In the genomic region with DNA sequence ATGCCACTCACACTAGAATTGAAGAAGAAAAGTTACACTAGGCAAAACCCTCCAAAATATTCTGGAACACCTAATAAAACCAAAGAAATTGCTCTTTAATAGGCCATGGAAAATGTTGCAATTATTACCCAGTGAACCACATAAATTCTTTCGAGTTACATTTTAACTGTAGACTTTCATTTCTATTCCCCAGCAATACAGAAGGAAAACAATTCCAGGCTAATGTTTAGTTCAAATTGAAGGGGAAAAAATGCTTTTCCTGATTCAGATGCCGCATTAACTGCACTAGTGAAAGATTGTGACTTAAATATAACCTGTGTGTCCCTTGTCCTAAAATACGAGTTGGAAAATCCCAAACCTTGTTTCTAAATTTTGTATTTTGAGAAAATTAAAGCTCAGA, we compare ENCODE assay signal across 15 cellular contexts.
DNase-seq lines count a peak whose midpoint lies in the region; FAIRE-seq and TF ChIP-seq lines count a peak whose summit lies in the region.
"Had no signal": no experiment of that assay in that cellular context is flagged by ENCODE, and none has a peak within 500 bp of the region (broad histone marks: within the 10 kb centered on the region; RNA-seq: fewer than 3 reads in every experiment).

No MANE protein-coding gene starts in this region.

- H3K4me1 Mint-ChIP-seq in nephron, result peaks cover 26% of the 10 kb centered on the region
- H3K4me1 Mint-ChIP-seq: CD14-positive monocyte; CD4-positive, alpha-beta memory T cell; GM23338 had no signal

- peak; percentile 90 for FAIRE-seq in RCC 7860 (lab: Jason Lieb, UNC)
- FAIRE-seq: A549 had no signal

- no peaks in the 10 kb centered on the region for H3K27me3 ChIP-seq in kidney epithelial cell (ENCODE audit: control insufficient read depth, insufficient read depth, low read length)
- H3K27me3 ChIP-seq: BLaER1 had no signal

- H3K4me3 Mint-ChIP-seq in nephron, result peak overlapping the region in 1 of 3 experiments; percentile 11
- H3K4me3 Mint-ChIP-seq: CD14-positive monocyte; CD4-positive, alpha-beta memory T cell; GM23338 had no signal

- H3K27ac Mint-ChIP-seq in nephron, result peak overlapping the region; percentile 79 to 90 (median 83)
- H3K27ac Mint-ChIP-seq: CD14-positive monocyte, GM23338 had no signal

- no peak for TF ChIP-seq CTCF in kidney epithelial cell (IDR thresholded peaks at IDR 0.05; ENCODE audit: insufficient read depth, low read length, poor library complexity, severe bottlenecking)
- no peak for TF ChIP-seq CTCF in nephron (IDR thresholded peaks at IDR 0.05; ENCODE audit: unreplicated experiment in 3 of 3)

- no peaks in the 10 kb centered on the region for H3K27me3 Mint-ChIP-seq in nephron (ENCODE audit: low read depth)
- H3K27me3 Mint-ChIP-seq: CD4-positive, alpha-beta memory T cell had no signal

- DNase-seq in RCC 7860 (ENCODE audit: low spot score), result peak; percentile 27
- DNase-seq in kidney epithelial cell (ENCODE audit: low read depth), result peak; percentile 10
- DNase-seq in midbrain (lab: John Stamatoyannopoulos, UW), result no peak
- no peak for DNase-seq in A172 (ENCODE audit: low spot score)
- DNase-seq in OCI-M2 (lab: John Stamatoyannopoulos, UW; ENCODE audit: unreplicated experiment), result no peak
- DNase-seq in NCI-H2196 (lab: John Stamatoyannopoulos, UW; ENCODE audit: unreplicated experiment), result no peak
- DNase-seq: Calu3; CD4-positive, alpha-beta memory T cell; GF-D8; HCEC 1CT had no signal

- no peaks in the 10 kb centered on the region for H3K36me3 ChIP-seq in kidney epithelial cell (ENCODE audit: control insufficient read depth, insufficient read depth, low read length)
- H3K36me3 ChIP-seq: BLaER1 had no signal

- no peaks in the 10 kb centered on the region for H3K9me3 Mint-ChIP-seq in nephron
- H3K9me3 Mint-ChIP-seq: GM23338 had no signal

- H3K4me3 ChIP-seq in kidney epithelial cell (ENCODE audit: low read depth, low read length), result no peak overlapping the region
- H3K4me3 ChIP-seq: A549, BLaER1, GM23338 had no signal

- H3K36me3 Mint-ChIP-seq in nephron (ENCODE audit: low read depth), result no peaks in the 10 kb centered on the region
- H3K36me3 Mint-ChIP-seq: CD14-positive monocyte; CD4-positive, alpha-beta memory T cell had no signal

Comparison
In these comparisons a context has a peak if more than half of its experiments do, and no peak if none do; other contexts are left out.
1. DNase-seq: peak in RCC 7860 (single experiment) and kidney epithelial cell (single experiment); none in midbrain (single experiment), A172 (single experiment), OCI-M2 (single experiment) and NCI-H2196 (single experiment).